Comparison of ENCODE assay signal across 7 cellular contexts in genomic region chr12:14167005-14167628, GRCh38.
DNase-seq lines count a peak whose midpoint lies in the region; ATAC-seq lines count a peak whose summit lies in the region.

No MANE protein-coding gene starts in this region.

- H3K79me1 ChIP-seq in trophoblast cell (ENCODE audit: low read length): no peaks in the 10 kb centered on the region

- no peak overlapping the region for H4K8ac ChIP-seq in trophoblast cell (ENCODE audit: low read depth, low read length)

- no peak overlapping the region for H2AK5ac ChIP-seq in trophoblast cell (ENCODE audit: low read length)

- no peak overlapping the region for H2AFZ ChIP-seq in trophoblast cell (ENCODE audit: insufficient read depth, low read length, poor library complexity)

- ATAC-seq in HG02798 (IDR thresholded peaks at IDR 0.05; ENCODE audit: poor library complexity, unreplicated experiment): peak; percentile 52
- no peak for ATAC-seq in GM19324 (IDR thresholded peaks at IDR 0.05; ENCODE audit: low FRiP score, unreplicated experiment)

- no peak overlapping the region for H3K27ac ChIP-seq in trophoblast cell (ENCODE audit: low read depth, low read length)

- H4K91ac ChIP-seq in trophoblast cell (ENCODE audit: low read depth, low read length): no peak overlapping the region

- no peak overlapping the region for H2BK120ac ChIP-seq in trophoblast cell (ENCODE audit: insufficient read depth, low read length, poor library complexity)

- no peaks in the 10 kb centered on the region for H3K4me1 ChIP-seq in trophoblast cell (ENCODE audit: control insufficient read depth in 1 of 2, insufficient read depth in 2 of 2, low read length in 2 of 2)

- no peaks in the 10 kb centered on the region for H3K27me3 ChIP-seq in trophoblast cell (ENCODE audit: insufficient read depth, low read length)

- no peak overlapping the region for H4K12ac ChIP-seq in trophoblast cell (ENCODE audit: low read depth, low read length)

- no peak overlapping the region for H3K4me3 ChIP-seq in trophoblast cell (ENCODE audit: low read depth, low read length)

- no peak overlapping the region for H3K18ac ChIP-seq in trophoblast cell (ENCODE audit: low read length)

- H3K9me3 ChIP-seq in trophoblast cell (ENCODE audit: insufficient read depth, low read depth, low read length): no peaks in the 10 kb centered on the region

- H3K23ac ChIP-seq in trophoblast cell (ENCODE audit: low read length): no peak overlapping the region

- H3K36me3 ChIP-seq in trophoblast cell (ENCODE audit: control insufficient read depth in 1 of 2, insufficient read depth in 2 of 2, low read length in 2 of 2): no peaks in the 10 kb centered on the region

- DNase-seq in GM03348 (ENCODE audit: low spot score): peak; percentile 78
- peak; percentile 28 for DNase-seq in NCI-H526 treated with DMSO at 0.1 percent for 48 hours (lab: John Stamatoyannopoulos, UW)
- peak; percentile 52 to 60 for DNase-seq in activated T-cell treated with anti-CD3 and anti-CD28 coated beads, Interleukin-2, amount 50 U/mL, for 48 hours
- DNase-seq in foreskin melanocyte: peak; percentile 38
- peak; percentile 17 to 82 for DNase-seq in trophoblast cell

- H3K4me2 ChIP-seq in trophoblast cell (ENCODE audit: low read length): no peak overlapping the region

- H2BK5ac ChIP-seq in trophoblast cell (ENCODE audit: low read depth, low read length, poor library complexity): no peak overlapping the region

- no peak overlapping the region for H3K14ac ChIP-seq in trophoblast cell (ENCODE audit: low read length)

- no CpG with 5 or more reads among the region's 4 CpGs for whole genome bisulfite sequencing in trophoblast cell (ENCODE audit: extremely low coverage, insufficient coverage, insufficient read length)

- H3K79me2 ChIP-seq in trophoblast cell (ENCODE audit: control insufficient read depth, insufficient read depth, low read length, poor library complexity): no peaks in the 10 kb centered on the region

- H2BK12ac ChIP-seq in trophoblast cell (ENCODE audit: low read length): no peak overlapping the region

- H3K4ac ChIP-seq in trophoblast cell (ENCODE audit: low read depth, low read length): no peak overlapping the region

- no peak overlapping the region for H3K9ac ChIP-seq in trophoblast cell (ENCODE audit: low read length)

Comparison
In these comparisons a context has a peak if more than half of its experiments do, and no peak if none do; other contexts are left out.
1. DNase-seq: peak in every context shown above with its lines; median percentile 78 in GM03348; 56 in activated T-cell treated with anti-CD3 and anti-CD28 coated beads, Interleukin-2, amount 50 U/mL, for 48 hours; 50 in trophoblast cell; 38 in foreskin melanocyte; 28 in NCI-H526 treated with DMSO at 0.1 percent for 48 hours.